ENCODE assay signal across 14 cellular contexts in the genomic region with DNA sequence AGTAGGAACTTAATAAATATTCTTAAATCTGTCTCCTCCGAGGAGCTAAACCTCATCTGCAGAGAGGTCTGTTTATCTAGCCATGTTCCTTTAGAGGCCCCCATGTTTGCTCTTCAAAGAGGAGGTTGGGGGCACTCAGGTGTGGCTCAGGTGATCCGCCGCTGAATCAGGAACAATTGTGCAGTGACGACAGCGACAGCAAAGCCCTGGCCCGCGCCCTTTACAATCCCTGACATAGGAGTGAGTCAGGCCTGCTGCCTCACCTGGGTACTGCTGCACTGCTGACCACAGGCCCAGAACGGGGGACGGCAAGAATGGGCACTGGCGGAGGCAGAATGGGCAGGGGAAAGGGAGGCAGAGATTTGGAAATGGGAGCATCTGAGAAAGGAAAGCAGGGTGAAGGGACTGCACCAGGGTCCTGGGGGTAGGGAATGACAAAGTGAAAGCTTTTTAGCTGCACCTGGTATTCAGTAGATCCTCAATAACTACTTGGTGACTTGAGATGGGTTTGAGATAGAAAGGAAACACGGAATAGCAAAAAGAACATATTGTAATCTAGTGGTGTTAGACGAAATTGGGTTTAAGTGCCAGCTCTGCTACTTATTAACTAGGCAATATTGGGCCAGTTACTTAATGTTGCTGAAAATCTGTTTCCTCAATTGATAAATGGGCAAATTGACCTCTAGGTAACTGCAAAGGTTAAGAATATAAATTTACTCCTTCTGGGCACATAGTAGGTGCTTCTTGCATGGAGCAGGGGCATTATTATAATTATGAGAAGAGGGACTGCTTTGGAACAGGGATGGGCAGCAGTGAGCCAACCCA. TPM values are rescaled to one million over a fixed set of nuclear protein-coding genes. Genes with fewer than 3 reads are reported as not detected.
DNase-seq lines count a peak whose midpoint lies in the region; ATAC-seq, FAIRE-seq and TF ChIP-seq lines count a peak whose summit lies in the region.
"Had no signal": no experiment of that assay in that cellular context is flagged by ENCODE, and none has a peak within 500 bp of the region (broad histone marks: within the 10 kb centered on the region; RNA-seq: fewer than 3 reads in every experiment).

No MANE protein-coding gene starts in this region.

- H2AFZ ChIP-seq in endothelial cell of umbilical vein (ENCODE audit: low read depth, low read length): no peak overlapping the region

- no peak for FAIRE-seq in endothelial cell of umbilical vein (lab: Jason Lieb, UNC)

- TF ChIP-seq POLR2A in endothelial cell of umbilical vein (IDR thresholded peaks at IDR 0.05; ENCODE audit: low read depth, low read length): no peak

- no peaks in the 10 kb centered on the region for H3K27me3 Mint-ChIP-seq in nephron (ENCODE audit: low read depth)
- H3K27me3 Mint-ChIP-seq: naive thymus-derived CD4-positive, alpha-beta T cell had no signal

- no TSS peak for BruUV-seq in endothelial cell of umbilical vein (replicated peaks; lab: Mats Ljungman, UMichigan)

- dilution Hi-C loops in endothelial cell of umbilical vein (cut with MboI; ENCODE audit: extremely low pct_ligation_motif_present, low sequenced_read_pairs): loop anchor here (25.0 kb wide), 1 partner anchor 138 kb away; a partner anchor contains a TSS

- H3K36me3 Mint-ChIP-seq in nephron (ENCODE audit: low read depth): no peaks in the 10 kb centered on the region
- H3K36me3 Mint-ChIP-seq: naive thymus-derived CD4-positive, alpha-beta T cell had no signal

- H3K4me2 ChIP-seq in endothelial cell of umbilical vein (ENCODE audit: insufficient read depth, low read length): peak overlapping the region; percentile 44

- DNase-seq in LoVo (ENCODE audit: low spot score) (peak; percentile 93), endothelial cell of umbilical vein (ENCODE audit: low read depth, low spot score) (no peak)
- DNase-seq: activated T-cell treated with anti-CD3 and anti-CD28 coated beads, Interleukin-2, amount 50 U/mL, for 72 hours; H7; head of caudate nucleus; naive thymus-derived CD4-positive, alpha-beta T cell; NCI-H1694 had no signal

- peak overlapping the region; percentile 78 for H3K9ac ChIP-seq in endothelial cell of umbilical vein (replicated peaks; ENCODE audit: extremely low read depth, insufficient read depth, low read length)

- no peaks in the 10 kb centered on the region for H3K9me1 ChIP-seq in endothelial cell of umbilical vein (replicated peaks; ENCODE audit: control insufficient read depth, extremely low read depth, insufficient read depth, low read length)

- no peak overlapping the region for H3K4me3 Mint-ChIP-seq in nephron
- H3K4me3 Mint-ChIP-seq: activated T-cell treated with anti-CD3 and anti-CD28 coated beads, Interleukin-2, amount 50 U/mL, for 72 hours; naive thymus-derived CD4-positive, alpha-beta T cell had no signal

- POLR2A ChIA-PET in endothelial cell of umbilical vein (lab: Charles Lee): interaction anchor here (1.2 kb wide), 2 partner anchors 9 to 78 kb away, joined by 4 to 5 read pairs; no protein-coding TSS in a partner anchor

- no peak for TF ChIP-seq CTCF in 22Rv1 (IDR thresholded peaks at IDR 0.05)
- TF ChIP-seq CTCF in endothelial cell of umbilical vein (IDR thresholded peaks at IDR 0.05; ENCODE audit: extremely low read depth in 1 of 2, insufficient read depth in 1 of 2, low read depth in 1 of 2, low read length in 2 of 2): no peak
- no peak for TF ChIP-seq CTCF in nephron (IDR thresholded peaks at IDR 0.05; ENCODE audit: unreplicated experiment in 3 of 3)

- CTCF ChIA-PET in endothelial cell of umbilical vein (lab: Charles Lee): interaction anchor here (1.0 to 1.9 kb wide), 4 partner anchors 14 to 72 kb away, joined by 3 to 8 read pairs (median 4); no protein-coding TSS in a partner anchor

- no peak for ATAC-seq in GM21786 (IDR thresholded peaks at IDR 0.05; ENCODE audit: unreplicated experiment)
- ATAC-seq in HG03565 (IDR thresholded peaks at IDR 0.05; ENCODE audit: unreplicated experiment): no peak
- no peak for ATAC-seq in HG02610 (IDR thresholded peaks at IDR 0.05; ENCODE audit: unreplicated experiment)
- no peak for ATAC-seq in GM21528 (IDR thresholded peaks at IDR 0.05; ENCODE audit: low FRiP score, unreplicated experiment)
- ATAC-seq: activated T-cell treated with anti-CD3 and anti-CD28 coated beads, Interleukin-2, amount 50 U/mL, for 72 hours; naive thymus-derived CD4-positive, alpha-beta T cell had no signal

- no peaks in the 10 kb centered on the region for H3K27me3 ChIP-seq in endothelial cell of umbilical vein (ENCODE audit: control insufficient read depth in 2 of 2, insufficient read depth in 2 of 2, low read length in 2 of 2)

- H3K4me3 ChIP-seq in endothelial cell of umbilical vein (replicated peaks in 1 of 3; ENCODE audit: insufficient read depth in 1 of 3, low read depth in 1 of 3, low read length in 3 of 3): no peak overlapping the region

- peak overlapping the region; percentile 10; the same call in 1 of the 2 replicates for H3K27ac ChIP-seq in 22Rv1
- H3K27ac ChIP-seq in endothelial cell of umbilical vein (ENCODE audit: insufficient read depth, low read depth, low read length): peak overlapping the region; percentile 89
- H3K27ac ChIP-seq: HL-60 had no signal

- H4K20me1 ChIP-seq in endothelial cell of umbilical vein (replicated peaks; ENCODE audit: control insufficient read depth, extremely low read depth, insufficient read depth, low read length): no peaks in the 10 kb centered on the region

- H3K9me3 Mint-ChIP-seq in nephron: no peaks in the 10 kb centered on the region
- H3K9me3 Mint-ChIP-seq: activated T-cell treated with anti-CD3 and anti-CD28 coated beads, Interleukin-2, amount 50 U/mL, for 72 hours; naive thymus-derived CD4-positive, alpha-beta T cell had no signal

- intact Hi-C loops in endothelial cell of umbilical vein (cut with micrococcal nuclease): loop anchor here (2.0 kb wide), 1 partner anchor 51 kb away; no protein-coding TSS in a partner anchor

- no peaks in the 10 kb centered on the region for H3K79me2 ChIP-seq in endothelial cell of umbilical vein (ENCODE audit: control insufficient read depth, insufficient read depth, low read length)

- H3K36me3 ChIP-seq in endothelial cell of umbilical vein (ENCODE audit: control insufficient read depth in 2 of 2, extremely low read depth in 1 of 2, insufficient read depth in 2 of 2, low read length in 2 of 2): no peaks in the 10 kb centered on the region

- H3K4me1 Mint-ChIP-seq in nephron: peaks cover 52% of the 10 kb centered on the region

- peak overlapping the region; percentile 49 to 81 (median 70) for H3K27ac Mint-ChIP-seq in nephron
- H3K27ac Mint-ChIP-seq: activated T-cell treated with anti-CD3 and anti-CD28 coated beads, Interleukin-2, amount 50 U/mL, for 72 hours had no signal

- peaks cover 62% of the 10 kb centered on the region for H3K4me1 ChIP-seq in endothelial cell of umbilical vein (ENCODE audit: control insufficient read depth, extremely low read depth, insufficient read depth, low read length)

- no peaks in the 10 kb centered on the region for H3K9me3 ChIP-seq in endothelial cell of umbilical vein (replicated peaks; ENCODE audit: control insufficient read depth, insufficient read depth, low read length)

RNA-seq across cellular contexts. Expression of a gene that starts 5.4 kb away (rescaled TPM):
- 163 and 170 TPM in 2 replicates for total RNA-seq in endothelial cell of umbilical vein
- 344 and 468 TPM in 2 replicates for polyA plus RNA-seq in endothelial cell of umbilical vein
- 344 and 363 TPM in 2 replicates for polyA plus RNA-seq in endothelial cell of umbilical vein (2011; cell fraction: cytosol; rRNA removed)
- 547 and 658 TPM in 2 replicates for polyA plus RNA-seq in endothelial cell of umbilical vein (2011; cell fraction: nucleus; rRNA removed)
- polyA plus RNA-seq in endothelial cell of umbilical vein (2012): 266 and 464 TPM in 2 replicates
- 77.6 and 100 TPM in 2 replicates for polyA minus RNA-seq in endothelial cell of umbilical vein
- 38.7 TPM for polyA minus RNA-seq in endothelial cell of umbilical vein (2011; cell fraction: cytosol; rRNA and poly(A)+ RNA removed)
- polyA minus RNA-seq in endothelial cell of umbilical vein (2011; cell fraction: nucleus; rRNA and poly(A)+ RNA removed): 87.7 and 161 TPM in 2 replicates

RNA-seq across cellular contexts. Expression of a gene that starts 7.3 kb away (rescaled TPM):
- total RNA-seq in endothelial cell of umbilical vein: 141 and 145 TPM in 2 replicates
- polyA plus RNA-seq in endothelial cell of umbilical vein: 146 and 154 TPM in 2 replicates
- 146 and 167 TPM in 2 replicates for polyA plus RNA-seq in endothelial cell of umbilical vein (2011; cell fraction: cytosol; rRNA removed)
- polyA plus RNA-seq in endothelial cell of umbilical vein (2011; cell fraction: nucleus; rRNA removed): 258 and 271 TPM in 2 replicates
- 59.6 and 86.3 TPM in 2 replicates for polyA plus RNA-seq in endothelial cell of umbilical vein (2012)
- polyA minus RNA-seq in endothelial cell of umbilical vein: 122 and 136 TPM in 2 replicates
- polyA minus RNA-seq in endothelial cell of umbilical vein (2011; cell fraction: cytosol; rRNA and poly(A)+ RNA removed): 62.8 TPM
- 238 and 240 TPM in 2 replicates for polyA minus RNA-seq in endothelial cell of umbilical vein (2011; cell fraction: nucleus; rRNA and poly(A)+ RNA removed)

RNA-seq across cellular contexts. Expression of a gene that starts 29.6 kb away (rescaled TPM):
- total RNA-seq in endothelial cell of umbilical vein: 1,243 and 1,276 TPM in 2 replicates
- 1,408 and 1,437 TPM in 2 replicates for polyA plus RNA-seq in endothelial cell of umbilical vein
- polyA plus RNA-seq in endothelial cell of umbilical vein (2011; cell fraction: cytosol; rRNA removed): 1,278 and 1,444 TPM in 2 replicates
- polyA plus RNA-seq in endothelial cell of umbilical vein (2011; cell fraction: nucleus; rRNA removed): 567 and 602 TPM in 2 replicates
- polyA plus RNA-seq in endothelial cell of umbilical vein (2012): 869 and 1,219 TPM in 2 replicates
- 1,727 and 1,760 TPM in 2 replicates for polyA minus RNA-seq in endothelial cell of umbilical vein
- 468 TPM for polyA minus RNA-seq in endothelial cell of umbilical vein (2011; cell fraction: cytosol; rRNA and poly(A)+ RNA removed)
- polyA minus RNA-seq in endothelial cell of umbilical vein (2011; cell fraction: nucleus; rRNA and poly(A)+ RNA removed): 213 and 284 TPM in 2 replicates

RNA-seq across cellular contexts. Expression of a gene that starts 32.7 kb away (rescaled TPM):
- 42.3 and 43.6 TPM in 2 replicates for total RNA-seq in endothelial cell of umbilical vein
- polyA plus RNA-seq in endothelial cell of umbilical vein: 15.6 and 16.8 TPM in 2 replicates
- 13.0 and 13.4 TPM in 2 replicates for polyA plus RNA-seq in endothelial cell of umbilical vein (2011; cell fraction: cytosol; rRNA removed)
- polyA plus RNA-seq in endothelial cell of umbilical vein (2011; cell fraction: nucleus; rRNA removed): 36.2 and 49.0 TPM in 2 replicates
- polyA plus RNA-seq in endothelial cell of umbilical vein (2012): 16.8 and 20.4 TPM in 2 replicates
- 14.6 and 17.6 TPM in 2 replicates for polyA minus RNA-seq in endothelial cell of umbilical vein
- polyA minus RNA-seq in endothelial cell of umbilical vein (2011; cell fraction: cytosol; rRNA and poly(A)+ RNA removed): 20.7 TPM
- 11.9 and 14.6 TPM in 2 replicates for polyA minus RNA-seq in endothelial cell of umbilical vein (2011; cell fraction: nucleus; rRNA and poly(A)+ RNA removed)

RNA-seq across cellular contexts. Expression of a gene that starts 59.0 kb away (rescaled TPM):
- total RNA-seq in endothelial cell of umbilical vein: 28.5 and 32.2 TPM in 2 replicates
- polyA plus RNA-seq in endothelial cell of umbilical vein: 33.8 and 36.7 TPM in 2 replicates
- 33.0 and 34.0 TPM in 2 replicates for polyA plus RNA-seq in endothelial cell of umbilical vein (2011; cell fraction: cytosol; rRNA removed)
- 16.0 and 18.9 TPM in 2 replicates for polyA plus RNA-seq in endothelial cell of umbilical vein (2011; cell fraction: nucleus; rRNA removed)
- 17.7 and 22.2 TPM in 2 replicates for polyA plus RNA-seq in endothelial cell of umbilical vein (2012)
- 17.5 and 18.7 TPM in 2 replicates for polyA minus RNA-seq in endothelial cell of umbilical vein
- polyA minus RNA-seq in endothelial cell of umbilical vein (2011; cell fraction: cytosol; rRNA and poly(A)+ RNA removed): 20.0 TPM
- 4.5 and 7.8 TPM in 2 replicates for polyA minus RNA-seq in endothelial cell of umbilical vein (2011; cell fraction: nucleus; rRNA and poly(A)+ RNA removed)
